Comparison of ENCODE assay signal across 25 cellular contexts in the genomic region with DNA sequence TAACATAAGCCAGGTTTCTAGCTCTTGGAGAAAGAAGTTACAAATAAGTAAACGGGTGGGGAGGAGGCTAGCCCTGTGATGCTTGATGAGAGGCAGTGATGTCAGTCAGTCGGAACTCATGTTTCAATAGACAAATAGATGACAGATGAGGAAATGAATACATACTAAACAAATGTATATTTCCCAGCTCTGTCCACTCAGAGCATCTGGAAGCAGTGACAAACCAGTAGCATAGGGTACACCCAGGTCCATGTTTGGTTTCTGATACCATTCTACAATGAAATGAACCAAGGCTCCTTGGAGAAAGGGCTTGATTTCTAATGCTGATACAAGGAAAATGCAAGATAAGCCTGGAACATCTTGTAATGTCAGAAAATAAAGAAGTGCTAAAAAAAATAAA. TPM values are rescaled to one million over a fixed set of nuclear protein-coding genes. Genes with fewer than 3 reads are reported as not detected.
DNase-seq lines count a peak whose midpoint lies in the region; TF ChIP-seq lines count a peak whose summit lies in the region.
"Had no signal": no experiment of that assay in that cellular context is flagged by ENCODE, and none has a peak within 500 bp of the region (broad histone marks: within the 10 kb centered on the region; RNA-seq: fewer than 3 reads in every experiment).

No MANE protein-coding gene starts in this region.

- no peak overlapping the region for H3K27ac ChIP-seq in osteoblast (ENCODE audit: low read depth, low read length)
- H3K27ac ChIP-seq: breast epithelium had no signal

- POLR2A ChIA-PET in MCF 10A (lab: Yijun Ruan, JAX), result interaction anchor here (0.7 kb wide), 1 partner anchor 30 kb away, joined by 3 read pairs; no protein-coding TSS in a partner anchor

- no peaks in the 10 kb centered on the region for H3K4me1 Mint-ChIP-seq in MCF 10A (ENCODE audit: insufficient read depth, unreplicated experiment)

- TF ChIP-seq CTCF in MCF 10A (IDR thresholded peaks at IDR 0.05; ENCODE audit: unreplicated experiment) (no peak), osteoblast (IDR thresholded peaks at IDR 0.05; ENCODE audit: extremely low read depth, low read depth, low read length) (no peak)

- CTCF ChIA-PET in MCF 10A (lab: Yijun Ruan, JAX), result interaction anchor here (0.9 to 2.1 kb wide), 3 partner anchors 13 to 18 kb away, joined by 3 to 7 read pairs (median 4); no protein-coding TSS in a partner anchor

- no peaks in the 10 kb centered on the region for H3K27me3 ChIP-seq in osteoblast (ENCODE audit: insufficient read depth, low read length)
- H3K27me3 ChIP-seq: breast epithelium had no signal

- no peaks in the 10 kb centered on the region for H3K27me3 Mint-ChIP-seq in MCF 10A (ENCODE audit: insufficient read depth, unreplicated experiment)

- no peaks in the 10 kb centered on the region for H3K9me3 Mint-ChIP-seq in MCF 10A (ENCODE audit: unreplicated experiment)
- H3K9me3 Mint-ChIP-seq: activated naive CD4-positive, alpha-beta T cell treated with anti-CD3 and anti-CD28 coated beads, Interleukin-2, amount 10 ng/mL, durations not matched to agents 7 days and 5 days; activated T-helper 1 cell treated with anti-CD3 and anti-CD28 coated beads, Interleukin-12 subunit alpha, Interleukin-12 subunit beta, Interleukin-2, Interleukin-4 antibody, amounts not matched to agents 30 ng/mL and 10 ng/mL and 1 ng/mL, durations not matched to agents 14 hours and 24 hours and 36 hours; CD8-positive, alpha-beta T cell; naive B cell had no signal

- no peaks in the 10 kb centered on the region for H3K9me3 ChIP-seq in osteoblast (ENCODE audit: low read depth, low read length)
- H3K9me3 ChIP-seq: breast epithelium, SK-N-SH had no signal

- H3K4me3 ChIP-seq in osteoblast (ENCODE audit: insufficient read depth, low read length), result no peak overlapping the region
- H3K4me3 ChIP-seq: breast epithelium, smooth muscle cell had no signal

- peaks cover 19% of the 10 kb centered on the region for H3K79me2 ChIP-seq in osteoblast (ENCODE audit: insufficient read depth, low read length)

- in situ Hi-C loops in T47D (cut with HindIII; ENCODE audit: low pct_unique_long_range_greater_than_20kb, low sequenced_read_pairs), result no loop called here

- H3K4me1 ChIP-seq in osteoblast (ENCODE audit: insufficient read depth, low read length), result peaks cover 6% of the 10 kb centered on the region
- H3K4me1 ChIP-seq: breast epithelium had no signal

- no peaks in the 10 kb centered on the region for H3K36me3 ChIP-seq in osteoblast (ENCODE audit: insufficient read depth, low read length)
- H3K36me3 ChIP-seq: breast epithelium had no signal

- H3K4me2 ChIP-seq in osteoblast (ENCODE audit: insufficient read depth, low read length), result no peak overlapping the region
- H3K4me2 ChIP-seq: SK-N-SH, smooth muscle cell had no signal

- H3K36me3 Mint-ChIP-seq in MCF 10A (ENCODE audit: insufficient read depth, unreplicated experiment), result no peaks in the 10 kb centered on the region
- H3K36me3 Mint-ChIP-seq: CD8-positive, alpha-beta T cell; naive B cell had no signal

- H2AFZ ChIP-seq in osteoblast (ENCODE audit: low read length), result no peak overlapping the region

- intact Hi-C loops in MCF 10A (cut with micrococcal nuclease), result no loop called here

- H4K20me1 ChIP-seq in osteoblast (ENCODE audit: insufficient read depth, low read length), result no peaks in the 10 kb centered on the region

- H3K4me3 Mint-ChIP-seq in MCF 10A (ENCODE audit: unreplicated experiment), result no peak overlapping the region
- H3K4me3 Mint-ChIP-seq: activated CD4-positive, alpha-beta T cell treated with anti-CD3 and anti-CD28 coated beads, Interleukin-2, amount 10 ng/mL, durations not matched to agents 7 days and 5 days; activated naive CD4-positive, alpha-beta T cell treated with anti-CD3 and anti-CD28 coated beads, Interleukin-2, amount 10 ng/mL, durations not matched to agents 7 days and 5 days; activated T-helper 1 cell treated with anti-CD3 and anti-CD28 coated beads, Interleukin-12 subunit alpha, Interleukin-12 subunit beta, Interleukin-2, Interleukin-4 antibody, amounts not matched to agents 30 ng/mL and 10 ng/mL and 1 ng/mL, durations not matched to agents 14 hours and 24 hours and 36 hours; CD8-positive, alpha-beta T cell; naive B cell had no signal

- DNase-seq in T47D (ENCODE audit: low read depth in 1 of 2, low spot score in 1 of 2) (peak; percentile 9 to 52), MCF 10A (ENCODE audit: unreplicated experiment) (no peak), NCI-H2029 treated with DMSO at 0.1 percent for 48 hours (lab: John Stamatoyannopoulos, UW) (peak; percentile 20), dermis blood vessel endothelial cell (peak; percentile 78), osteoblast (ENCODE audit: insufficient read length, low spot score, missing footprints) (peak; percentile 73), HuH-7 (ENCODE audit: low spot score) (no peak), NCI-H2081 treated with DMSO at 0.1 percent for 48 hours (lab: John Stamatoyannopoulos, UW) (no peak), epidermal melanocyte (ENCODE audit: insufficient read length, low spot score) (no peak)
- DNase-seq: activated CD4-positive, alpha-beta T cell treated with anti-CD3 and anti-CD28 coated beads, Interleukin-2, amount 10 ng/mL, durations not matched to agents 7 days and 5 days; activated naive CD4-positive, alpha-beta T cell treated with anti-CD3 and anti-CD28 coated beads, Interleukin-2, amount 10 ng/mL, durations not matched to agents 7 days and 5 days; amniotic stem cell; CD8-positive, alpha-beta T cell; cortex of kidney; naive B cell; NCI-H2107; NCI-H446 treated with DMSO at 0.1 percent for 48 hours; NK-92 treated with Interleukin-12 subunit alpha and Interleukin-12 subunit beta, amount 100 ng/mL, for 24 hours; nucleus accumbens; SK-N-SH; stimulated activated CD4-positive, alpha-beta T cell treated with anti-CD3 and anti-CD28 coated beads, Interleukin-2, amount 100 ng/mL, for 24 hours; substantia nigra; T-helper 2 cell had no signal

- H3K27ac Mint-ChIP-seq in MCF 10A (ENCODE audit: low read depth, unreplicated experiment), result no peak overlapping the region
- H3K27ac Mint-ChIP-seq: activated CD4-positive, alpha-beta T cell treated with anti-CD3 and anti-CD28 coated beads, Interleukin-2, amount 10 ng/mL, durations not matched to agents 7 days and 5 days; activated naive CD4-positive, alpha-beta T cell treated with anti-CD3 and anti-CD28 coated beads, Interleukin-2, amount 10 ng/mL, durations not matched to agents 7 days and 5 days; activated T-helper 1 cell treated with anti-CD3 and anti-CD28 coated beads, Interleukin-12 subunit alpha, Interleukin-12 subunit beta, Interleukin-2, Interleukin-4 antibody, amounts not matched to agents 30 ng/mL and 10 ng/mL and 1 ng/mL, durations not matched to agents 14 hours and 24 hours and 36 hours; CD8-positive, alpha-beta T cell had no signal

- no TSS peak for BruUV-seq in MCF 10A (replicated peaks; lab: Mats Ljungman, UMichigan)

RNA-seq across cellular contexts. Expression of a gene that starts 30.6 kb away (rescaled TPM):
- total RNA-seq in MCF 10A (2022) (1.6 and 1.7 TPM in 2 replicates), dermis blood vessel endothelial cell (98.4 and 257 TPM in 2 replicates), osteoblast (0.88 and 1.4 TPM in 2 replicates)

Comparison
In these comparisons a context has a peak if more than half of its experiments do, and no peak if none do; other contexts are left out.
1. DNase-seq: peak in T47D (2 of 2), NCI-H2029 treated with DMSO at 0.1 percent for 48 hours (single experiment), dermis blood vessel endothelial cell (single experiment) and osteoblast (single experiment); none in MCF 10A (single experiment), HuH-7 (single experiment), NCI-H2081 treated with DMSO at 0.1 percent for 48 hours (single experiment) and epidermal melanocyte (single experiment).
2. RNA of a gene that starts 30.6 kb away (total RNA-seq): 98.4 to 257 TPM in dermis blood vessel endothelial cell; 1.6 to 1.7 TPM in MCF 10A and 0.88 to 1.4 TPM in osteoblast; every median in the first group is over 10 times any median in the second.